Comparison of ENCODE assay signal across 8 cellular contexts in the genomic region with DNA sequence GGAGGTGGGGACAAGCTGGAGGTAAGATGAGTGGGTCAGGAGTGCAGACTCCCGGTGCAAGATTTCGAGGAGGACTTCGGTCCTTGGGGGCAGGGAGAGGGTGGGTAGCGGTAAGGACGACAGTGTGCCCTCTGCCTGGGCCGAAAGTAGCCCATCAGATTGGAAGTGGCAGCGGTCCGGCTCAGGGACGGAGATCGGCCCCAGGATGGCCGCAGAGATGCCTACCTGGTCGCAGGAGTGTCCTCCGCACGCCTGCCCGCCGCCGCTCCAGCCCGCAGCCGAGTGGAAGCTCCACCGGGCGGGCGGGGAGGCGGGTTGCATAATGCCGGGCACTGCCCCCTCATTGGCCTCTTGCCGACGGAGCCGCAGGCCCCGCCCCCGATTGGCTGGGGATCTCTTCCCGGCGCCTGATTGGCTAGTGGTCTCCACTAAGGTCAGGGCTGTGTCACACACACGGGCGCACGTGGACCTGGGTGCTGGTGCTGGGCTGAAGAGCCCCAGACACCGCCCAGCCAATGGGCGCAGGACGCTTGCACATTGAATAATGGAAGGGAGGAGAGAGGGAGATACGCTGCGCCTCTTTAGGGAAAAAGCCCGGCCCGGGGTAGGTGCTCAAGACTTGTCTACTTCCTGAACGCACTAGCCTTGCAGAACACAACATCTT.
A peak's percentile ranks its signal among the peaks of the same experiment; 100 is the strongest.
DNase-seq lines count a peak whose midpoint lies in the region; ATAC-seq and FAIRE-seq lines count a peak whose summit lies in the region.

TSS of gene PER1 (minus strand) at position 293 of the 664 bp plus-strand sequence. CDS start 1,698 bp downstream, outside the sequence.

- peak; percentile 88 for FAIRE-seq in HTR-8/SVneo (lab: Jason Lieb, UNC)

- DNase-seq in DMS53 (lab: John Stamatoyannopoulos, UW) (peak; percentile 100), HTR-8/SVneo (ENCODE audit: insufficient read length, low spot score) (peak; percentile 92), OCI-M1 (lab: John Stamatoyannopoulos, UW) (peak; percentile 98), activated T-cell treated with anti-CD3 and anti-CD28 coated beads for 4 hours (peak; percentile 71), epidermal melanocyte (ENCODE audit: insufficient read length, low spot score) (peak; percentile 97), midbrain (lab: John Stamatoyannopoulos, UW) (peak; percentile 96)
- DNase-seq in stimulated activated CD8-positive, alpha-beta memory T cell treated with anti-CD3 and anti-CD28 coated beads, Interleukin-15, amount 100 ng/mL, for 48 hours (ENCODE audit: low read depth in 2 of 2): peak; percentile 91 to 92

- no peak for ATAC-seq in GM21737 (IDR thresholded peaks at IDR 0.05; ENCODE audit: unreplicated experiment)
